ENCODE assay signal across 34 cellular contexts in genomic region chr4:86247906-86248305, GRCh38.
"Had no signal": no experiment of that assay in that cellular context is flagged by ENCODE, and none has a peak within 500 bp of the region (broad histone marks: within the 10 kb centered on the region; RNA-seq: fewer than 3 reads in every experiment).

No MANE protein-coding gene starts in this region.

- DNase-seq: activated CD4-positive, alpha-beta T cell treated with anti-CD3 and anti-CD28 coated beads for 1 hour; activated CD4-positive, alpha-beta T cell treated with anti-CD3 and anti-CD28 coated beads for 48 hours; activated CD4-positive, alpha-beta T cell treated with anti-CD3 and anti-CD28 coated beads, Interleukin-2, amount 50 U/mL, for 1 hour; activated CD4-positive, alpha-beta T cell treated with anti-CD3 and anti-CD28 coated beads, Interleukin-2, amount 50 U/mL, for 48 hours; activated CD8-positive, alpha-beta memory T cell treated with anti-CD3 and anti-CD28 coated beads for 24 hours; activated CD8-positive, alpha-beta T cell treated with anti-CD3 and anti-CD28 coated beads for 36 hours; activated effector memory CD4-positive, alpha-beta T cell treated with anti-CD3 and anti-CD28 coated beads, Interleukin-2, amount 50 U/mL, for 16 hours; activated naive CD4-positive, alpha-beta T cell treated with anti-CD3 and anti-CD28 coated beads for 36 hours; activated naive CD8-positive, alpha-beta T cell treated with anti-CD3 and anti-CD28 coated beads for 36 hours; activated naive CD8-positive, alpha-beta T cell treated with anti-CD3 and anti-CD28 coated beads, Interleukin-2, amount 50 U/mL, for 24 hours; activated T-cell treated with anti-CD3 and anti-CD28 coated beads, Interleukin-2, amount 50 U/mL, for 48 hours; adrenal gland; central memory CD4-positive, alpha-beta T cell; cerebellar nuclear complex; colonic mucosa; effector CD8-positive, alpha-beta T cell; esophagus squamous epithelium; foreskin keratinocyte; gastrocnemius medialis; glutamatergic neuron; heart left ventricle; T-helper 1 cell; T-helper 17 cell; T1000 had no signal

- H3K27me3 Mint-ChIP-seq: activated CD8-positive, alpha-beta T cell treated with anti-CD3 and anti-CD28 coated beads for 36 hours; activated naive CD4-positive, alpha-beta T cell treated with anti-CD3 and anti-CD28 coated beads, Interleukin-2, amount 50 U/mL, for 24 hours; activated naive CD8-positive, alpha-beta T cell treated with anti-CD3 and anti-CD28 coated beads for 36 hours; activated naive CD8-positive, alpha-beta T cell treated with anti-CD3 and anti-CD28 coated beads, Interleukin-2, amount 50 U/mL, for 24 hours; brain; T-helper 17 cell had no signal

- H3K9me3 Mint-ChIP-seq: activated naive CD4-positive, alpha-beta T cell treated with anti-CD3 and anti-CD28 coated beads for 36 hours; activated naive CD4-positive, alpha-beta T cell treated with anti-CD3 and anti-CD28 coated beads, Interleukin-2, amount 50 U/mL, for 24 hours; activated naive CD8-positive, alpha-beta T cell treated with anti-CD3 and anti-CD28 coated beads for 36 hours; activated naive CD8-positive, alpha-beta T cell treated with anti-CD3 and anti-CD28 coated beads, Interleukin-2, amount 50 U/mL, for 24 hours had no signal

- H3K27ac Mint-ChIP-seq: activated CD8-positive, alpha-beta T cell treated with anti-CD3 and anti-CD28 coated beads for 36 hours; activated naive CD4-positive, alpha-beta T cell treated with anti-CD3 and anti-CD28 coated beads for 36 hours; activated naive CD4-positive, alpha-beta T cell treated with anti-CD3 and anti-CD28 coated beads, Interleukin-2, amount 50 U/mL, for 24 hours; activated naive CD8-positive, alpha-beta T cell treated with anti-CD3 and anti-CD28 coated beads for 36 hours; activated naive CD8-positive, alpha-beta T cell treated with anti-CD3 and anti-CD28 coated beads, Interleukin-2, amount 50 U/mL, for 24 hours; activated T-helper 1 cell treated with anti-CD3 and anti-CD28 coated beads, Interleukin-12 subunit alpha, Interleukin-12 subunit beta, Interleukin-2, Interleukin-4 antibody, amounts not matched to agents 30 ng/mL and 10 ng/mL and 1 ng/mL, durations not matched to agents 14 hours and 24 hours and 36 hours; activated T-helper 2 cell treated with anti-CD3 and anti-CD28 coated beads, Interferon-gamma antibody, Interleukin-2, Interleukin-4, amounts not matched to agents 10 μg/mL and 5 μg/mL and 100 μg/mL, durations not matched to agents 14 hours and 24 hours and 36 hours; brain; T-helper 17 cell; T-helper 2 cell treated with Interferon-gamma antibody and Interleukin-4, amounts not matched to agents 5 μg/mL and 100 μg/mL, for 36 hours; WTC11 had no signal

- H3K4me1 ChIP-seq: adrenal gland, ascending aorta, breast epithelium, colonic mucosa, esophagus squamous epithelium, gastrocnemius medialis, heart left ventricle had no signal

- H3K4me1 Mint-ChIP-seq: activated naive CD4-positive, alpha-beta T cell treated with anti-CD3 and anti-CD28 coated beads, Interleukin-2, amount 50 U/mL, for 24 hours; activated naive CD8-positive, alpha-beta T cell treated with anti-CD3 and anti-CD28 coated beads for 36 hours; activated naive CD8-positive, alpha-beta T cell treated with anti-CD3 and anti-CD28 coated beads, Interleukin-2, amount 50 U/mL, for 24 hours; brain; T-helper 17 cell had no signal

- H3K27ac ChIP-seq: adrenal gland, ascending aorta, breast epithelium, cardiac muscle cell, colonic mucosa, epithelial cell of prostate, esophagus squamous epithelium, foreskin keratinocyte, gastrocnemius medialis, heart left ventricle had no signal

- H3K27me3 ChIP-seq: adrenal gland, ascending aorta, breast epithelium, cardiac muscle cell, colonic mucosa, esophagus squamous epithelium, foreskin keratinocyte, gastrocnemius medialis, heart left ventricle had no signal

- H3K4me3 Mint-ChIP-seq: activated CD8-positive, alpha-beta T cell treated with anti-CD3 and anti-CD28 coated beads for 36 hours; activated naive CD4-positive, alpha-beta T cell treated with anti-CD3 and anti-CD28 coated beads for 36 hours; activated naive CD4-positive, alpha-beta T cell treated with anti-CD3 and anti-CD28 coated beads, Interleukin-2, amount 50 U/mL, for 24 hours; activated naive CD8-positive, alpha-beta T cell treated with anti-CD3 and anti-CD28 coated beads for 36 hours; activated naive CD8-positive, alpha-beta T cell treated with anti-CD3 and anti-CD28 coated beads, Interleukin-2, amount 50 U/mL, for 24 hours; activated T-helper 1 cell treated with anti-CD3 and anti-CD28 coated beads, Interleukin-12 subunit alpha, Interleukin-12 subunit beta, Interleukin-2, Interleukin-4 antibody, amounts not matched to agents 30 ng/mL and 10 ng/mL and 1 ng/mL, durations not matched to agents 14 hours and 24 hours and 36 hours; brain; T-helper 17 cell; T-helper 2 cell treated with Interferon-gamma antibody and Interleukin-4, amounts not matched to agents 5 μg/mL and 100 μg/mL, for 36 hours; WTC11 had no signal

- H3K36me3 ChIP-seq: adrenal gland, ascending aorta, breast epithelium, cardiac muscle cell, colonic mucosa, esophagus squamous epithelium, gastrocnemius medialis, heart left ventricle had no signal

- H3K4me3 ChIP-seq: adrenal gland, ascending aorta, breast epithelium, cardiac muscle cell, colonic mucosa, esophagus squamous epithelium, gastrocnemius medialis, heart left ventricle had no signal

- H3K9me3 ChIP-seq: adrenal gland, ascending aorta, breast epithelium, colonic mucosa, esophagus squamous epithelium, gastrocnemius medialis, heart left ventricle had no signal

- H3K36me3 Mint-ChIP-seq: activated naive CD4-positive, alpha-beta T cell treated with anti-CD3 and anti-CD28 coated beads, Interleukin-2, amount 50 U/mL, for 24 hours; activated naive CD8-positive, alpha-beta T cell treated with anti-CD3 and anti-CD28 coated beads for 36 hours; WTC11 had no signal

- ATAC-seq: activated CD8-positive, alpha-beta T cell treated with anti-CD3 and anti-CD28 coated beads for 36 hours; activated naive CD8-positive, alpha-beta T cell treated with anti-CD3 and anti-CD28 coated beads, Interleukin-2, amount 50 U/mL, for 24 hours; foreskin keratinocyte; gastrocnemius medialis; heart left ventricle; T-helper 17 cell; WTC11 had no signal
